In the genomic region with DNA sequence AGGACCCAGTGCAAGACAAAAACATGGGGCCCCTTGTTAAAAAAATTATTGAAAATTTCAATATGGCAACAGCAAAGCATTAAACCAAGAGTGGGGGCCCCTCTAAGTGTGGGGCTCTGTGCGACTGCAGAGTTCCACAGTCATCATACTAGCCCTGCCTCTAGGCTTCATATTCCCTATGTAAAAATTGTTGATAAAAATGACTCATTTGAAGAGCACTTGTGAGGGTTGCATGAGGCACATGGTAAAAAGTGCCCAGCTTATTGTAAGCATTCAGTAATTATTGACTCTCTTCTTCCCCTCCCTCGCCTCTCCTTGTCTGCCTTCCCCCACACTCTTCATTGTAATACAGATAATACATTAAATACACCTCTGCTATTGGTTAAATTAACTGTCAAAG, we compare ENCODE assay signal across 23 cellular contexts.
A peak's percentile ranks its signal among the peaks of the same experiment; 100 is the strongest.
DNase-seq lines count a peak whose midpoint lies in the region; FAIRE-seq and TF ChIP-seq lines count a peak whose summit lies in the region.
"Had no signal": no experiment of that assay in that cellular context is flagged by ENCODE, and none has a peak within 500 bp of the region (broad histone marks: within the 10 kb centered on the region; RNA-seq: fewer than 3 reads in every experiment).

No MANE protein-coding gene starts in this region.

- no peak overlapping the region for H3K4me3 ChIP-seq in astrocyte (ENCODE audit: insufficient read depth, low read depth, low read length)
- H3K4me3 ChIP-seq: ascending aorta, heart left ventricle, psoas muscle had no signal

- no peaks in the 10 kb centered on the region for H3K4me1 Mint-ChIP-seq in astrocyte (ENCODE audit: low read depth, unreplicated experiment)
- H3K4me1 Mint-ChIP-seq in progenitor cell of endocrine pancreas (ENCODE audit: low read depth) = peaks cover 40% of the 10 kb centered on the region
- H3K4me1 Mint-ChIP-seq in activated T-cell treated with anti-CD3 and anti-CD28 coated beads, Interleukin-2, amount 50 U/mL, for 24 hours (ENCODE audit: low read depth) = no peaks in the 10 kb centered on the region

- FAIRE-seq in astrocyte (lab: Jason Lieb, UNC) = no peak
- FAIRE-seq: endothelial cell of umbilical vein had no signal

- TF ChIP-seq CTCF in astrocyte (IDR thresholded peaks at IDR 0.05; ENCODE audit: insufficient read depth, low read depth, low read length) (no peak), progenitor cell of endocrine pancreas (IDR thresholded peaks at IDR 0.05; ENCODE audit: unreplicated experiment) (no peak)

- H3K79me2 ChIP-seq in astrocyte (ENCODE audit: insufficient read depth, low read length) = no peaks in the 10 kb centered on the region

- H3K27me3 ChIP-seq in astrocyte (ENCODE audit: insufficient read depth, low read length) = no peaks in the 10 kb centered on the region
- H3K27me3 ChIP-seq: ascending aorta, heart left ventricle had no signal

- H3K4me3 Mint-ChIP-seq in astrocyte (ENCODE audit: unreplicated experiment) (no peak overlapping the region), progenitor cell of endocrine pancreas (ENCODE audit: low read depth) (no peak overlapping the region)
- H3K4me3 Mint-ChIP-seq in activated T-cell treated with anti-CD3 and anti-CD28 coated beads, Interleukin-2, amount 50 U/mL, for 24 hours = no peak overlapping the region
- H3K4me3 Mint-ChIP-seq: activated naive CD8-positive, alpha-beta T cell; activated T-helper 1 cell treated with anti-CD3 and anti-CD28 coated beads, Interleukin-12 subunit alpha, Interleukin-12 subunit beta, Interleukin-2, Interleukin-4 antibody, amounts not matched to agents 30 ng/mL and 10 ng/mL and 1 ng/mL, durations not matched to agents 14 hours and 24 hours and 36 hours; CD8-positive, alpha-beta T cell; type B pancreatic cell had no signal

- H3K27me3 Mint-ChIP-seq in astrocyte (ENCODE audit: low read depth, unreplicated experiment) = no peaks in the 10 kb centered on the region
- H3K27me3 Mint-ChIP-seq in progenitor cell of endocrine pancreas = no peaks in the 10 kb centered on the region
- no peaks in the 10 kb centered on the region for H3K27me3 Mint-ChIP-seq in activated T-cell treated with anti-CD3 and anti-CD28 coated beads, Interleukin-2, amount 50 U/mL, for 24 hours
- H3K27me3 Mint-ChIP-seq: type B pancreatic cell had no signal

- H3K27ac Mint-ChIP-seq in astrocyte (ENCODE audit: unreplicated experiment) = no peak overlapping the region
- peak overlapping the region; percentile 73 for H3K27ac Mint-ChIP-seq in progenitor cell of endocrine pancreas
- H3K27ac Mint-ChIP-seq in activated T-cell treated with anti-CD3 and anti-CD28 coated beads, Interleukin-2, amount 50 U/mL, for 24 hours = no peak overlapping the region
- H3K27ac Mint-ChIP-seq: activated naive CD8-positive, alpha-beta T cell; activated T-helper 1 cell treated with anti-CD3 and anti-CD28 coated beads, Interleukin-12 subunit alpha, Interleukin-12 subunit beta, Interleukin-2, Interleukin-4 antibody, amounts not matched to agents 30 ng/mL and 10 ng/mL and 1 ng/mL, durations not matched to agents 14 hours and 24 hours and 36 hours; CD8-positive, alpha-beta T cell; type B pancreatic cell had no signal

- no peak overlapping the region for H3K27ac ChIP-seq in astrocyte (ENCODE audit: low read depth, low read length)
- H3K27ac ChIP-seq: ascending aorta, heart left ventricle, psoas muscle, VCaP had no signal

- no peak overlapping the region for H3K9ac ChIP-seq in astrocyte (ENCODE audit: low read length)

- no peak overlapping the region for H2AFZ ChIP-seq in astrocyte (ENCODE audit: low read depth, low read length)

- H3K9me3 ChIP-seq in astrocyte (ENCODE audit: insufficient read depth, low read depth, low read length) = no peaks in the 10 kb centered on the region
- H3K9me3 ChIP-seq: ascending aorta, heart left ventricle, psoas muscle had no signal

- H3K36me3 Mint-ChIP-seq in astrocyte (ENCODE audit: low read depth, unreplicated experiment) (no peaks in the 10 kb centered on the region), progenitor cell of endocrine pancreas (ENCODE audit: insufficient read depth) (no peaks in the 10 kb centered on the region)
- H3K36me3 Mint-ChIP-seq in activated T-cell treated with anti-CD3 and anti-CD28 coated beads, Interleukin-2, amount 50 U/mL, for 24 hours (ENCODE audit: low read depth) = no peaks in the 10 kb centered on the region
- H3K36me3 Mint-ChIP-seq: activated naive CD8-positive, alpha-beta T cell; CD8-positive, alpha-beta T cell; type B pancreatic cell had no signal

- no peaks in the 10 kb centered on the region for H3K9me3 Mint-ChIP-seq in astrocyte (ENCODE audit: unreplicated experiment)
- no peaks in the 10 kb centered on the region for H3K9me3 Mint-ChIP-seq in progenitor cell of endocrine pancreas (ENCODE audit: low read depth)
- no peaks in the 10 kb centered on the region for H3K9me3 Mint-ChIP-seq in activated T-cell treated with anti-CD3 and anti-CD28 coated beads, Interleukin-2, amount 50 U/mL, for 24 hours
- H3K9me3 Mint-ChIP-seq: activated T-helper 1 cell treated with anti-CD3 and anti-CD28 coated beads, Interleukin-12 subunit alpha, Interleukin-12 subunit beta, Interleukin-2, Interleukin-4 antibody, amounts not matched to agents 30 ng/mL and 10 ng/mL and 1 ng/mL, durations not matched to agents 14 hours and 24 hours and 36 hours; CD8-positive, alpha-beta T cell; type B pancreatic cell had no signal

- DNase-seq in NCI-H2196 (lab: John Stamatoyannopoulos, UW; ENCODE audit: unreplicated experiment) = peak; percentile 18
- no peak for DNase-seq in NCI-H2196 treated with DMSO at 0.1 percent for 48 hours (lab: John Stamatoyannopoulos, UW; ENCODE audit: unreplicated experiment)
- peak; percentile 87 for DNase-seq in NCI-H2029 (lab: John Stamatoyannopoulos, UW)
- DNase-seq in astrocyte (ENCODE audit: low read depth) = peak; percentile 12
- no peak for DNase-seq in progenitor cell of endocrine pancreas (ENCODE audit: low spot score, unreplicated experiment)
- DNase-seq in superior temporal gyrus (ENCODE audit: extremely low spot score) = no peak
- no peak for DNase-seq in DMS114 treated with DMSO at 0.1 percent for 48 hours (lab: John Stamatoyannopoulos, UW; ENCODE audit: unreplicated experiment)
- no peak for DNase-seq in activated T-cell treated with anti-CD3 and anti-CD28 coated beads, Interleukin-2, amount 50 U/mL, for 24 hours
- DNase-seq: activated CD4-positive, alpha-beta T cell treated with anti-CD3 and anti-CD28 coated beads for 48 hours; CD8-positive, alpha-beta T cell; central memory CD4-positive, alpha-beta T cell; DMS79; heart left ventricle; left colon; mesendoderm; psoas muscle; stimulated activated CD8-positive, alpha-beta memory T cell treated with anti-CD3 and anti-CD28 coated beads, Interleukin-4, amount 100 ng/mL, for 48 hours had no signal

- no peaks in the 10 kb centered on the region for H3K4me1 ChIP-seq in astrocyte (ENCODE audit: insufficient read depth, low read length)
- H3K4me1 ChIP-seq: ascending aorta, heart left ventricle, psoas muscle had no signal

- H3K4me2 ChIP-seq in astrocyte (ENCODE audit: low read length) = no peak overlapping the region

- no peaks in the 10 kb centered on the region for H3K36me3 ChIP-seq in astrocyte (ENCODE audit: insufficient read depth, low read length)
- H3K36me3 ChIP-seq: ascending aorta, heart left ventricle had no signal

- no peaks in the 10 kb centered on the region for H4K20me1 ChIP-seq in astrocyte (ENCODE audit: insufficient read depth, low read length)

Comparison
In these comparisons a context has a peak if more than half of its experiments do, and no peak if none do; other contexts are left out.
1. DNase-seq: peak in NCI-H2196 (single experiment), NCI-H2029 (single experiment) and astrocyte (single experiment); none in NCI-H2196 treated with DMSO at 0.1 percent for 48 hours (single experiment), progenitor cell of endocrine pancreas (single experiment), superior temporal gyrus (single experiment), DMS114 treated with DMSO at 0.1 percent for 48 hours (single experiment) and activated T-cell treated with anti-CD3 and anti-CD28 coated beads, Interleukin-2, amount 50 U/mL, for 24 hours (single experiment).